24 cellular contexts compared by ENCODE assay signal in genomic region chr17:61406543-61406845, GRCh38. TPM values are rescaled to one million over a fixed set of nuclear protein-coding genes. Genes with fewer than 3 reads are reported as not detected.
A peak's percentile ranks its signal among the peaks of the same experiment; 100 is the strongest.
DNase-seq lines count a peak whose midpoint lies in the region; ATAC-seq and TF ChIP-seq lines count a peak whose summit lies in the region.
"Had no signal": no experiment of that assay in that cellular context is flagged by ENCODE, and none has a peak within 500 bp of the region (broad histone marks: within the 10 kb centered on the region; RNA-seq: fewer than 3 reads in every experiment).

No MANE protein-coding gene starts in this region.

- no peak for TF ChIP-seq POLR2A in vagina (IDR thresholded peaks at IDR 0.05)

- no peak for TF ChIP-seq CTCF in left ventricle myocardium inferior (IDR thresholded peaks at IDR 0.05; ENCODE audit: borderline replicate concordance)
- TF ChIP-seq CTCF in vagina (IDR thresholded peaks at IDR 0.05) = no peak

- H3K9ac ChIP-seq in iPS-15b (ENCODE audit: low read depth, low read length) (no peak overlapping the region), skeletal muscle tissue (ENCODE audit: low read depth in 1 of 3, low read length in 3 of 3) (no peak overlapping the region)
- H3K9ac ChIP-seq: BLaER1 had no signal

- intact Hi-C loops in left ventricle myocardium inferior (cut with micrococcal nuclease) (loop anchor here (10.0 kb wide), 1 partner anchor 402 kb away; no protein-coding TSS in a partner anchor), right cardiac atrium (cut with DNase I) (no loop called here), vagina (cut with DNase I) (loop anchor here (5.0 kb wide), 1 partner anchor 399 kb away; no protein-coding TSS in a partner anchor)

- ATAC-seq in right cardiac atrium = no peak
- ATAC-seq in GM18498 (IDR thresholded peaks at IDR 0.05; ENCODE audit: unreplicated experiment) = no peak
- ATAC-seq: A549 had no signal

- H3K36me3 ChIP-seq in left ventricle myocardium inferior (peaks cover 10% of the 10 kb centered on the region), iPS-15b (ENCODE audit: control insufficient read depth, insufficient read depth, low read length) (no peaks in the 10 kb centered on the region), skeletal muscle tissue (ENCODE audit: control insufficient read depth in 3 of 3, insufficient read depth in 3 of 3, low read length in 3 of 3) (peaks cover 0 to 3% (median 0%) of the 10 kb centered on the region in 3 donors), vagina (no peaks in the 10 kb centered on the region)
- H3K36me3 ChIP-seq: BLaER1 had no signal

- H3K9me3 ChIP-seq in left ventricle myocardium inferior (replicated peaks) = no peaks in the 10 kb centered on the region
- H3K9me3 ChIP-seq in right cardiac atrium (ENCODE audit: control insufficient read depth, low read length) = no peaks in the 10 kb centered on the region
- no peaks in the 10 kb centered on the region for H3K9me3 ChIP-seq in iPS-15b (ENCODE audit: control insufficient read depth, insufficient read depth, low read length)
- no peaks in the 10 kb centered on the region for H3K9me3 ChIP-seq in skeletal muscle tissue (ENCODE audit: control insufficient read depth in 3 of 3, low read length in 3 of 3)
- H3K9me3 ChIP-seq in vagina = no peaks in the 10 kb centered on the region
- H3K9me3 ChIP-seq: A549, BLaER1, HAP-1 had no signal

- H3K27me3 ChIP-seq in left ventricle myocardium inferior (ENCODE audit: low read depth) (peaks cover 84% of the 10 kb centered on the region), right cardiac atrium (ENCODE audit: control insufficient read depth, insufficient read depth) (no peaks in the 10 kb centered on the region), iPS-15b (ENCODE audit: control insufficient read depth, insufficient read depth, low read length) (peaks cover 96% of the 10 kb centered on the region), skeletal muscle tissue (ENCODE audit: control insufficient read depth in 3 of 3, insufficient read depth in 3 of 3, low read length in 3 of 3) (peaks cover 60 to 83% (median 64%) of the 10 kb centered on the region in 3 donors), vagina (peaks cover 6% of the 10 kb centered on the region)
- H3K27me3 ChIP-seq: SJSA1 had no signal

- H3K4me1 ChIP-seq in left ventricle myocardium inferior = peaks cover 62% of the 10 kb centered on the region
- no peaks in the 10 kb centered on the region for H3K4me1 ChIP-seq in right cardiac atrium (ENCODE audit: control insufficient read depth, insufficient read depth, low read length)
- no peaks in the 10 kb centered on the region for H3K4me1 ChIP-seq in iPS-15b (ENCODE audit: control insufficient read depth, insufficient read depth, low read length)
- H3K4me1 ChIP-seq in skeletal muscle tissue (ENCODE audit: control insufficient read depth in 3 of 3, insufficient read depth in 3 of 3, low read length in 3 of 3) = peaks cover 48 to 53% (median 49%) of the 10 kb centered on the region in 3 donors
- peaks cover 61% of the 10 kb centered on the region for H3K4me1 ChIP-seq in vagina

- H3K4me3 ChIP-seq in left ventricle myocardium inferior (peak overlapping the region; percentile 77), right cardiac atrium (ENCODE audit: low read length) (no peak overlapping the region), iPS-15b (ENCODE audit: low read depth, low read length) (peak overlapping the region; percentile 5), skeletal muscle tissue (ENCODE audit: low read length in 3 of 3) (no peak overlapping the region), vagina (no peak overlapping the region)
- H3K4me3 ChIP-seq: A549, BLaER1, HAP-1, SJSA1 had no signal

- WGBS in right cardiac atrium = 61% methylated on average over 1 of the region's 1 CpG

- DNase-seq in left ventricle myocardium inferior (no peak), right cardiac atrium (no peak), vagina (ENCODE audit: extremely low spot score in 2 of 2) (no peak), MV-4-11 (lab: John Stamatoyannopoulos, UW) (no peak)
- no peak for DNase-seq in activated CD4-positive, alpha-beta T cell treated with anti-CD3 and anti-CD28 coated beads, Interleukin-2, amount 50 U/mL, for 4 hours
- DNase-seq: activated CD4-positive, alpha-beta T cell treated with anti-CD3 and anti-CD28 coated beads, Interleukin-2, amount 10 ng/mL, durations not matched to agents 7 days and 5 days; effector CD4-positive, alpha-beta T cell; NCI-H1436 treated with DMSO at 0.1 percent for 48 hours; NCI-H510A treated with DMSO at 0.1 percent for 48 hours; NK-92 treated with Interleukin-12 subunit alpha and Interleukin-12 subunit beta, amount 100 ng/mL, for 24 hours; small intestine; stimulated activated naive CD4-positive, alpha-beta T cell; T-helper 2 cell; trophoblast cell had no signal

- H3K27ac ChIP-seq in left ventricle myocardium inferior (replicated peaks) (peak overlapping the region; percentile 93), right cardiac atrium (ENCODE audit: low read length) (no peak overlapping the region), skeletal muscle tissue (ENCODE audit: low read depth, low read length) (peak overlapping the region; percentile 36), vagina (peak overlapping the region; percentile 79)
- H3K27ac ChIP-seq: A549, BLaER1, SJSA1 had no signal

RNA-seq across cellular contexts. Expression of gene TBX2, which starts 6.9 kb away (rescaled TPM):
- total RNA-seq in left ventricle myocardium inferior (8.2 TPM), right cardiac atrium (10 to 100 TPM in 2 of 4 donors, 1 to 10 TPM in 2; 5.9 to 12.4 (median 8.1) TPM), skeletal muscle tissue (5.2 TPM), vagina (9.8 TPM)
- 9.5 TPM for polyA plus RNA-seq in right cardiac atrium
- total RNA-seq: activated CD4-positive, alpha-beta T cell treated with anti-CD3 and anti-CD28 coated beads, Interleukin-2, amount 10 ng/mL, durations not matched to agents 7 days and 5 days; pulmonary artery endothelial cell had no signal
- polyA plus RNA-seq: neural cell had no signal

RNA-seq across cellular contexts. Expression of gene TBX4, which starts 45.7 kb away (rescaled TPM):
- total RNA-seq in left ventricle myocardium inferior (not detected), right cardiac atrium (not detected), skeletal muscle tissue (8.4 TPM), vagina (not detected)
- 0.11 TPM for polyA plus RNA-seq in right cardiac atrium
- total RNA-seq: activated CD4-positive, alpha-beta T cell treated with anti-CD3 and anti-CD28 coated beads, Interleukin-2, amount 10 ng/mL, durations not matched to agents 7 days and 5 days; chondrocyte; pulmonary artery endothelial cell had no signal
- polyA plus RNA-seq: neural cell, small intestine had no signal

Comparison
In these comparisons a context has a peak if more than half of its experiments do, and no peak if none do; other contexts are left out.
1. H3K4me3 ChIP-seq: peak in left ventricle myocardium inferior (single experiment) and iPS-15b (single experiment); none in right cardiac atrium (single experiment), skeletal muscle tissue (0 of 3) and vagina (0 of 2).
2. intact Hi-C loops: an anchor here in left ventricle myocardium inferior (10.0 kb wide) and vagina (5.0 kb wide); none called in right cardiac atrium.